8 cellular contexts compared by ENCODE assay signal in the genomic region with DNA sequence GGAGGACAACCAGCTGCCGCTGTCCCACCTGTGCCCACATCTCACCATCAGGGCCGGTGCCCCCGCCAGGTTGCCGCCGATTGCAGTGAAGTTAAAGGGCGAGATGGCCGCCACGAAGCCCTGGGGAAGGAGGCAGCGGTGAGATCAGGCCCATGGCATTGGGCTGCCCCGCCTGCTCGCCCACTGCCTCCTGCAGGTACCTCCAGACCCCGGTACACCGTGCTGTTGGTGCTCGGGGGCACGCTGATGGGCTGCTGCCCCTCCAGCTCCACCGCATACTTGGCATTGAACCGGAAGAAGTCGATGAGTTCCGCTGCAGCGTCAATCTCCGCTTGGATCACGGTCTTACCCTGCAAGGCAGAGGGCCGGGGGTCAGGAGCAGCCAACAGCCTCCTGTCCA. TPM values are rescaled to one million over a fixed set of nuclear protein-coding genes. Genes with fewer than 3 reads are reported as not detected.
"Had no signal": no experiment of that assay in that cellular context is flagged by ENCODE, and none has a peak within 500 bp of the region (broad histone marks: within the 10 kb centered on the region; RNA-seq: fewer than 3 reads in every experiment).

No MANE protein-coding gene starts in this region.

- DNase-seq: H9, HCEC 1CT had no signal

- H3K4me3 Mint-ChIP-seq: GM23338, H9, IgD-negative memory B cell had no signal

- FAIRE-seq: H1, H54, HTR-8/SVneo had no signal

- H3K27me3 Mint-ChIP-seq: IgD-negative memory B cell had no signal

- H2AFZ ChIP-seq: GM23338 had no signal

- H3K9me3 Mint-ChIP-seq: GM23338, H9, IgD-negative memory B cell had no signal

- ATAC-seq: GM23338 had no signal

- H3K4me2 ChIP-seq: GM23338 had no signal

- H3K4me1 Mint-ChIP-seq: GM23338, IgD-negative memory B cell had no signal

- H3K27ac Mint-ChIP-seq: GM23338, H9, IgD-negative memory B cell had no signal

- H3K4me3 ChIP-seq: GM23338 had no signal

RNA-seq across cellular contexts. Expression of a gene that starts 23.6 kb away (rescaled TPM):
- total RNA-seq: GM23338, H1, H9, HT-29 had no signal
- polyA plus RNA-seq: GM23338, H1, IgD-negative memory B cell had no signal
